19 cellular contexts compared by ENCODE assay signal in genomic region chr2:27569398-27569797, GRCh38. TPM values are rescaled to one million over a fixed set of nuclear protein-coding genes. Genes with fewer than 3 reads are reported as not detected.
DNase-seq lines count a peak whose midpoint lies in the region; ATAC-seq and TF ChIP-seq lines count a peak whose summit lies in the region.
"Had no signal": no experiment of that assay in that cellular context is flagged by ENCODE, and none has a peak within 500 bp of the region (broad histone marks: within the 10 kb centered on the region; RNA-seq: fewer than 3 reads in every experiment).

No MANE protein-coding gene starts in this region.

- H3K4me3 ChIP-seq in esophagus muscularis mucosa (no peak overlapping the region), mesendoderm (ENCODE audit: low read length) (no peak overlapping the region)
- H3K4me3 ChIP-seq: A549, Peyer's patch, SK-N-MC had no signal

- no peak overlapping the region for H3K27ac ChIP-seq in esophagus muscularis mucosa (replicated peaks in 1 of 4)
- no peak overlapping the region for H3K27ac ChIP-seq in mesendoderm (ENCODE audit: low read depth, low read length)
- H3K27ac ChIP-seq: A549, Peyer's patch, SK-N-MC had no signal

- no peak overlapping the region for H2AK5ac ChIP-seq in mesendoderm (ENCODE audit: low read length)

- H3K23ac ChIP-seq in mesendoderm (ENCODE audit: low read length): no peak overlapping the region

- CTCF ChIA-PET in Calu3 (lab: Charles Lee): no interaction called here

- H3K4me1 Mint-ChIP-seq in Calu3 (ENCODE audit: low read depth, unreplicated experiment): no peaks in the 10 kb centered on the region

- BruUV-seq in Calu3 (replicated peaks; lab: Mats Ljungman, UMichigan): no TSS peak

- H2BK5ac ChIP-seq in mesendoderm (ENCODE audit: low read length): no peak overlapping the region

- no peak overlapping the region for H3K18ac ChIP-seq in mesendoderm (ENCODE audit: low read length)

- whole genome bisulfite sequencing in esophagus muscularis mucosa: 54% methylated on average over 2 of the region's 2 CpGs
- WGBS in mesendoderm (ENCODE audit: extremely low coverage, insufficient coverage, low lambda C conversion rate): no CpG with 5 or more reads among the region's 2 CpGs

- H3K9ac ChIP-seq in mesendoderm (ENCODE audit: low read length): no peak overlapping the region

- no peak overlapping the region for H2BK15ac ChIP-seq in mesendoderm (replicated peaks; ENCODE audit: low read depth)

- peaks cover 81% of the 10 kb centered on the region for H3K27me3 Mint-ChIP-seq in Calu3 (ENCODE audit: unreplicated experiment)

- H3K4me3 Mint-ChIP-seq in Calu3 (ENCODE audit: low read depth, unreplicated experiment): no peak overlapping the region

- H3K4me1 ChIP-seq in esophagus muscularis mucosa (no peaks in the 10 kb centered on the region), mesendoderm (ENCODE audit: control insufficient read depth, low read depth, low read length) (no peaks in the 10 kb centered on the region)
- H3K4me1 ChIP-seq: A549, Peyer's patch had no signal

- no peaks in the 10 kb centered on the region for H3K36me3 ChIP-seq in esophagus muscularis mucosa
- H3K36me3 ChIP-seq in mesendoderm (ENCODE audit: control insufficient read depth, insufficient read depth, low read length): no peaks in the 10 kb centered on the region
- H3K36me3 ChIP-seq: Peyer's patch had no signal

- no peaks in the 10 kb centered on the region for H3K79me1 ChIP-seq in mesendoderm (ENCODE audit: low read length)

- DNase-seq in ELR (ENCODE audit: low read depth): peak; percentile 47
- peak; percentile 73 for DNase-seq in M059J (ENCODE audit: low read depth)
- DNase-seq in esophagus muscularis mucosa (ENCODE audit: extremely low spot score): peak; percentile 26
- no peak for DNase-seq in mesendoderm
- DNase-seq in sciatic nerve (ENCODE audit: low spot score): no peak
- DNase-seq in NCI-H2171 (lab: John Stamatoyannopoulos, UW): no peak
- DNase-seq in Calu3: no peak
- DNase-seq: C1 segment of cervical spinal cord, H7, KBM-7, NCI-H1048, NCI-H1436 treated with DMSO at 0.1 percent for 48 hours, NCI-H2081, NCI-H510A treated with DMSO at 0.1 percent for 48 hours, NCI-H82, Peyer's patch, Right ventricle myocardium superior had no signal

- no peaks in the 10 kb centered on the region for H3K36me3 Mint-ChIP-seq in Calu3 (ENCODE audit: insufficient read depth, unreplicated experiment)

- peaks cover 3% of the 10 kb centered on the region for H3K9me3 Mint-ChIP-seq in Calu3 (ENCODE audit: low read depth, unreplicated experiment)

- no peak overlapping the region for H3K4ac ChIP-seq in mesendoderm (ENCODE audit: low read depth, low read length)

- intact Hi-C loops in esophagus muscularis mucosa (cut with DNase I) (no loop called here), sciatic nerve (cut with DNase I) (no loop called here), Calu3 (cut with micrococcal nuclease; ENCODE audit: unreplicated experiment) (no loop called here)

- peaks cover 0 to 27% (median 22%) of the 10 kb centered on the region in 4 donors for H3K9me3 ChIP-seq in esophagus muscularis mucosa
- H3K9me3 ChIP-seq: Peyer's patch had no signal

- no peak overlapping the region for H2BK120ac ChIP-seq in mesendoderm (ENCODE audit: low read depth, low read length)

- peak overlapping the region; percentile 13 for H4K8ac ChIP-seq in mesendoderm (ENCODE audit: low read depth, low read length)

- no peaks in the 10 kb centered on the region for H3K79me2 ChIP-seq in mesendoderm (ENCODE audit: control insufficient read depth, insufficient read depth, low read length)

- ATAC-seq in sciatic nerve: no peak
- ATAC-seq: A549 had no signal

- no peak overlapping the region for H3K4me2 ChIP-seq in mesendoderm (ENCODE audit: low read length)
- H3K4me2 ChIP-seq: A549 had no signal

- peaks cover 0 to 6% (median 0%) of the 10 kb centered on the region in 4 donors for H3K27me3 ChIP-seq in esophagus muscularis mucosa
- H3K27me3 ChIP-seq in mesendoderm (ENCODE audit: insufficient read depth, low read length, poor library complexity): no peaks in the 10 kb centered on the region
- H3K27me3 ChIP-seq: Peyer's patch had no signal

- TF ChIP-seq POLR2A in esophagus muscularis mucosa (IDR thresholded peaks at IDR 0.05; ENCODE audit: low read depth): no peak

- H3K27ac Mint-ChIP-seq in Calu3 (ENCODE audit: unreplicated experiment): no peak overlapping the region

- H4K5ac ChIP-seq in mesendoderm (ENCODE audit: low read length): no peak overlapping the region

- TF ChIP-seq CTCF in esophagus muscularis mucosa (IDR thresholded peaks at IDR 0.05) (no peak), Calu3 (IDR thresholded peaks at IDR 0.05; ENCODE audit: unreplicated experiment) (no peak)

- no peak overlapping the region for H3K56ac ChIP-seq in mesendoderm (ENCODE audit: low read length)

- no peak for TF ChIP-seq EP300 in esophagus muscularis mucosa (IDR thresholded peaks at IDR 0.05)

RNA-seq across cellular contexts. Expression of gene ZNF512, which starts 13.4 kb away (rescaled TPM):
- 22.7 and 23.3 TPM in 2 replicates for total RNA-seq in M059J (2014; rRNA removed; shearing (Covaris generic))
- total RNA-seq in esophagus muscularis mucosa (10 to 100 TPM; 29.5 to 39.3 (median 33.7) TPM), sciatic nerve (46.1 TPM), Calu3 (2022) (24.4 and 28.6 TPM in 2 replicates)
- polyA plus RNA-seq in mesendoderm (2013, experiment 1 of 2): 25.1 TPM
- 26.0 TPM for polyA plus RNA-seq in mesendoderm (2013, experiment 2 of 2)

RNA-seq across cellular contexts. Expression of gene CCDC121, which starts 59.4 kb away (rescaled TPM):
- total RNA-seq in M059J (2014; rRNA removed; shearing (Covaris generic)): 0.42 and 1.4 TPM in 2 replicates
- total RNA-seq in esophagus muscularis mucosa (1 to 10 TPM; 2.7 to 6.2 (median 5.2) TPM), sciatic nerve (7.6 TPM), Calu3 (2022) (5.5 and 6.3 TPM in 2 replicates)
- polyA plus RNA-seq in mesendoderm (2013, experiment 1 of 2): 1.9 TPM
- polyA plus RNA-seq in mesendoderm (2013, experiment 2 of 2): 1.7 TPM

RNA-seq across cellular contexts. Expression of gene GPN1, which starts 59.5 kb away (rescaled TPM):
- 39.3 and 44.7 TPM in 2 replicates for total RNA-seq in M059J (2014; rRNA removed; shearing (Covaris generic))
- total RNA-seq in esophagus muscularis mucosa: 10 to 100 TPM; 18.8 to 28.1 (median 22.7) TPM
- 42.1 TPM for polyA plus RNA-seq in mesendoderm (2013, experiment 1 of 2)
- polyA plus RNA-seq in mesendoderm (2013, experiment 2 of 2): 42.1 TPM
- total RNA-seq in sciatic nerve: 17.9 TPM
- total RNA-seq in Calu3 (2022): 32.6 and 33.2 TPM in 2 replicates

Comparison
In these comparisons a context has a peak if more than half of its experiments do, and no peak if none do; other contexts are left out.
1. DNase-seq: peak in ELR (single experiment), M059J (single experiment) and esophagus muscularis mucosa (single experiment); none in mesendoderm (single experiment), sciatic nerve (single experiment), NCI-H2171 (single experiment) and Calu3 (single experiment).